ENCODE assay signal across 2 cellular contexts in the genomic region with DNA sequence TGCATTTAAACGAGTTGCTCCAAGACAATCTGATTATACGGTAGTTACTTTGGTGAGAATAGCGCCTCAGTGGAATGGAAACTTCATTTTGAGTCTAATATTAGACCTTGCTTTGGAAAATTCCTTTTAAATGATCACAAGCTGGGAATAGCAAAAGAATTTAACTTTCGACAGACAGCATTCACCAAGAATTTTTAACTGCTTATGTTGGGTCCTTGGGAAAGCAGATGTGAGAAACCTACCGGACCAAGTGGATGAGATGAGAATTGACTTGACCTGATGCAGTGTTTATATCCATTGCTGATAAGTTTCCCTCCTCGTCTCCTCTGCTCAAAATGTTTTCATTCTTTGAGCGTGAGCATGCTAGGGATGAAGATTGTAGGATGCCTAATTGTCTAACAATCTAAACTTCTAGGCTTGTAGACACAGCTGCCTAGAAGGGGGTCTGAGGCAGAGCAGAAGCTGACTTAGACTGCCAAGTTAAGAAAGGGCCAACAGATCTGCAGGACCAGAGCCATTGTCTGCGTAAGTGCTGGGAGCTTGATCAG.
TF ChIP-seq lines count a peak whose summit lies in the region.

No MANE protein-coding gene starts in this region.

TF ChIP-seq in SK-N-SH treated with all-trans-retinoic acid at 6 μM for 48 hours, 23 proteins besides CTCF, POLR2A, EP300 and RAD21:
- TF ChIP-seq CSRNP3 (CRISPR knock-in tag; IDR thresholded peaks at IDR 0.05) (no peak), RARB (CRISPR knock-in tag; IDR thresholded peaks at IDR 0.05) (no peak), ISL1 (CRISPR knock-in tag; IDR thresholded peaks at IDR 0.05) (no peak), ZC3H10 (CRISPR knock-in tag; IDR thresholded peaks at IDR 0.05) (no peak), TCF4 (CRISPR knock-in tag; IDR thresholded peaks at IDR 0.05; ENCODE audit: borderline replicate concordance) (no peak), TOX (CRISPR knock-in tag; IDR thresholded peaks at IDR 0.05; ENCODE audit: borderline replicate concordance) (no peak), BACH2 (CRISPR knock-in tag; IDR thresholded peaks at IDR 0.05; ENCODE audit: borderline replicate concordance) (no peak), ESRRG (CRISPR knock-in tag; IDR thresholded peaks at IDR 0.05) (no peak), PATZ1 (CRISPR knock-in tag; IDR thresholded peaks at IDR 0.05; ENCODE audit: borderline replicate concordance) (no peak), ZNF70 (CRISPR knock-in tag; IDR thresholded peaks at IDR 0.05) (no peak), OSR1 (CRISPR knock-in tag; IDR thresholded peaks at IDR 0.05) (no peak), CSDC2 (CRISPR knock-in tag; IDR thresholded peaks at IDR 0.05) (no peak), ZNF565 (CRISPR knock-in tag; conservative IDR thresholded peaks at IDR 0.05; ENCODE audit: low read depth) (no peak)
TF ChIP-seq in SK-N-SH treated with all-trans-retinoic acid at 6 μM for 48 hours: peak in this region for 0.

TF ChIP-seq in SK-N-SH, 30 proteins besides CTCF, POLR2A, EP300 and RAD21 (continued from another document):
- TF ChIP-seq, protein P1, sequence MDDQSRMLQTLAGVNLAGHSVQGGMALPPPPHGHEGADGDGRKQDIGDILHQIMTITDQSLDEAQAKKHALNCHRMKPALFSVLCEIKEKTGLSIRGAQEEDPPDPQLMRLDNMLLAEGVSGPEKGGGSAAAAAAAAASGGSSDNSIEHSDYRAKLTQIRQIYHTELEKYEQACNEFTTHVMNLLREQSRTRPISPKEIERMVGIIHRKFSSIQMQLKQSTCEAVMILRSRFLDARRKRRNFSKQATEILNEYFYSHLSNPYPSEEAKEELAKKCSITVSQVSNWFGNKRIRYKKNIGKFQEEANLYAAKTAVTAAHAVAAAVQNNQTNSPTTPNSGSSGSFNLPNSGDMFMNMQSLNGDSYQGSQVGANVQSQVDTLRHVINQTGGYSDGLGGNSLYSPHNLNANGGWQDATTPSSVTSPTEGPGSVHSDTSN (IDR thresholded peaks at IDR 0.05): no peak
- TF ChIP-seq CHD2 (IDR thresholded peaks at IDR 0.05; ENCODE audit: low read length, partially characterized antibody): no peak
- TF ChIP-seq IRF3 (IDR thresholded peaks at IDR 0.05; ENCODE audit: low read depth, low read length): no peak
- TF ChIP-seq USF1 (IDR thresholded peaks at IDR 0.05; ENCODE audit: borderline replicate concordance, low read depth): no peak
- TF ChIP-seq NFIC (IDR thresholded peaks at IDR 0.05; ENCODE audit: borderline replicate concordance): no peak
- no peak for TF ChIP-seq NRF1 (IDR thresholded peaks at IDR 0.05; ENCODE audit: low read depth, low read length)
